ENCODE assay signal across 9 cellular contexts in genomic region chr16:27430923-27431484, GRCh38. TPM values are rescaled to one million over a fixed set of nuclear protein-coding genes. Genes with fewer than 3 reads are reported as not detected.
DNase-seq lines count a peak whose midpoint lies in the region; ATAC-seq and TF ChIP-seq lines count a peak whose summit lies in the region.
"Had no signal": no experiment of that assay in that cellular context is flagged by ENCODE, and none has a peak within 500 bp of the region (broad histone marks: within the 10 kb centered on the region; RNA-seq: fewer than 3 reads in every experiment).

No MANE protein-coding gene starts in this region.

- no peak overlapping the region for H2BK15ac ChIP-seq in mesenchymal stem cell (ENCODE audit: low read depth, poor library complexity, severe bottlenecking)

- WGBS in mesenchymal stem cell = 88% methylated on average over 10 of the region's 10 CpGs

- ATAC-seq in HG02759 (IDR thresholded peaks at IDR 0.05; ENCODE audit: unreplicated experiment) (peak; percentile 33), GM19035 (IDR thresholded peaks at IDR 0.05; ENCODE audit: unreplicated experiment) (no peak), HG03439 (IDR thresholded peaks at IDR 0.05; ENCODE audit: unreplicated experiment) (no peak)

- no peak overlapping the region for H2AFZ ChIP-seq in mesenchymal stem cell (ENCODE audit: low read depth, low read length)

- no peak overlapping the region for H4K8ac ChIP-seq in mesenchymal stem cell (ENCODE audit: low read length)

- H3K4me1 ChIP-seq in mesenchymal stem cell (ENCODE audit: control insufficient read depth, insufficient read depth, low read depth, low read length) (peaks cover 10% of the 10 kb centered on the region), uterus (no peaks in the 10 kb centered on the region)
- H3K4me1 ChIP-seq: thyroid gland had no signal

- H2BK120ac ChIP-seq in mesenchymal stem cell (ENCODE audit: low read depth, low read length) = no peak overlapping the region

- H3K27ac ChIP-seq in mesenchymal stem cell (ENCODE audit: low read length, poor library complexity, severe bottlenecking) (no peak overlapping the region), uterus (no peak overlapping the region)
- H3K27ac ChIP-seq: thyroid gland had no signal

- no peaks in the 10 kb centered on the region for H3K79me1 ChIP-seq in mesenchymal stem cell (replicated peaks; ENCODE audit: low read length, poor library complexity, severe bottlenecking)

- no peak for TF ChIP-seq CTCF in uterus (IDR thresholded peaks at IDR 0.05)

- no peak for TF ChIP-seq POLR2A in uterus (IDR thresholded peaks at IDR 0.05)

- no peak overlapping the region for H3K4me2 ChIP-seq in mesenchymal stem cell (ENCODE audit: low read length, poor library complexity, severe bottlenecking)

- DNase-seq in ELF-1 (ENCODE audit: low read depth, low spot score) (peak; percentile 26), mesenchymal stem cell (peak; percentile 8), uterus (no peak), EL (no peak)
- peak; percentile 33 for DNase-seq in activated T-cell treated with anti-CD3 and anti-CD28 coated beads, Interleukin-2, amount 50 U/mL, for 24 hours
- DNase-seq: thyroid gland had no signal

- H2AK5ac ChIP-seq in mesenchymal stem cell (ENCODE audit: low read length, severe bottlenecking) = no peak overlapping the region

- H3K27me3 ChIP-seq in mesenchymal stem cell (ENCODE audit: control insufficient read depth in 1 of 2, insufficient read depth in 1 of 2, low read length in 2 of 2) (no peaks in the 10 kb centered on the region), uterus (no peaks in the 10 kb centered on the region)
- H3K27me3 ChIP-seq: thyroid gland had no signal

- no peaks in the 10 kb centered on the region for H3K9me3 ChIP-seq in mesenchymal stem cell (ENCODE audit: control insufficient read depth, low read length)
- no peaks in the 10 kb centered on the region for H3K9me3 ChIP-seq in uterus
- H3K9me3 ChIP-seq: thyroid gland had no signal

- H3K4ac ChIP-seq in mesenchymal stem cell (ENCODE audit: low read depth in 1 of 2, low read length in 2 of 2) = no peak overlapping the region

- H3K9ac ChIP-seq in mesenchymal stem cell (ENCODE audit: low read length) = no peak overlapping the region

- no peak overlapping the region for H3K18ac ChIP-seq in mesenchymal stem cell (ENCODE audit: low read depth in 1 of 2, low read length in 2 of 2)

- peaks cover 66% of the 10 kb centered on the region for H3K4me1 Mint-ChIP-seq in activated T-cell treated with anti-CD3 and anti-CD28 coated beads, Interleukin-2, amount 50 U/mL, for 24 hours (ENCODE audit: low read depth)

- H3K4me3 ChIP-seq in mesenchymal stem cell (ENCODE audit: insufficient read depth in 1 of 2, low read depth in 1 of 2, low read length in 2 of 2) = no peak overlapping the region
- H3K4me3 ChIP-seq in uterus = no peak overlapping the region
- H3K4me3 ChIP-seq: thyroid gland had no signal

- H3K9me3 Mint-ChIP-seq in activated T-cell treated with anti-CD3 and anti-CD28 coated beads, Interleukin-2, amount 50 U/mL, for 24 hours = no peaks in the 10 kb centered on the region

- peaks cover 96% of the 10 kb centered on the region for H3K36me3 Mint-ChIP-seq in activated T-cell treated with anti-CD3 and anti-CD28 coated beads, Interleukin-2, amount 50 U/mL, for 24 hours (ENCODE audit: low read depth)

- H2BK12ac ChIP-seq in mesenchymal stem cell (ENCODE audit: low read length in 2 of 2) = no peak overlapping the region

- H3K4me3 Mint-ChIP-seq in activated T-cell treated with anti-CD3 and anti-CD28 coated beads, Interleukin-2, amount 50 U/mL, for 24 hours = no peak overlapping the region

- H3K23ac ChIP-seq in mesenchymal stem cell (ENCODE audit: low read length in 2 of 2) = no peak overlapping the region

- H3K14ac ChIP-seq in mesenchymal stem cell (ENCODE audit: low read length in 2 of 2) = no peak overlapping the region

- peak overlapping the region; percentile 89 for H3K27ac Mint-ChIP-seq in activated T-cell treated with anti-CD3 and anti-CD28 coated beads, Interleukin-2, amount 50 U/mL, for 24 hours

- no peak overlapping the region for H4K91ac ChIP-seq in mesenchymal stem cell (ENCODE audit: low read length)

- no peaks in the 10 kb centered on the region for H3K36me3 ChIP-seq in mesenchymal stem cell (ENCODE audit: control insufficient read depth in 1 of 2, insufficient read depth in 2 of 2, low read depth in 1 of 2, low read length in 2 of 2)
- no peaks in the 10 kb centered on the region for H3K36me3 ChIP-seq in uterus
- H3K36me3 ChIP-seq: thyroid gland had no signal

- intact Hi-C loops in uterus (cut with DNase I; ENCODE audit: low total_unique reads) = no loop called here

- no peaks in the 10 kb centered on the region for H3K27me3 Mint-ChIP-seq in activated T-cell treated with anti-CD3 and anti-CD28 coated beads, Interleukin-2, amount 50 U/mL, for 24 hours

- no peak overlapping the region for H2BK5ac ChIP-seq in mesenchymal stem cell (ENCODE audit: low read depth, low read length, poor library complexity, severe bottlenecking)

RNA-seq across cellular contexts. Expression of gene IL21R, which starts 29.0 kb away (rescaled TPM):
- 1.6 TPM for polyA plus RNA-seq in mesenchymal stem cell (2013, experiment 1 of 2)
- polyA plus RNA-seq in mesenchymal stem cell (2013, experiment 2 of 2) = 1.6 TPM
- total RNA-seq in uterus = under 1 TPM in 2 of 4 donors, not detected in 2; 0.21 to 0.46 TPM

Comparison
In these comparisons a context has a peak if more than half of its experiments do, and no peak if none do; other contexts are left out.
1. DNase-seq: peak in ELF-1 (single experiment), activated T-cell treated with anti-CD3 and anti-CD28 coated beads, Interleukin-2, amount 50 U/mL, for 24 hours (single experiment) and mesenchymal stem cell (single experiment); none in uterus (0 of 2) and EL (single experiment).